Comparison of ENCODE assay signal across 24 cellular contexts in the genomic region with DNA sequence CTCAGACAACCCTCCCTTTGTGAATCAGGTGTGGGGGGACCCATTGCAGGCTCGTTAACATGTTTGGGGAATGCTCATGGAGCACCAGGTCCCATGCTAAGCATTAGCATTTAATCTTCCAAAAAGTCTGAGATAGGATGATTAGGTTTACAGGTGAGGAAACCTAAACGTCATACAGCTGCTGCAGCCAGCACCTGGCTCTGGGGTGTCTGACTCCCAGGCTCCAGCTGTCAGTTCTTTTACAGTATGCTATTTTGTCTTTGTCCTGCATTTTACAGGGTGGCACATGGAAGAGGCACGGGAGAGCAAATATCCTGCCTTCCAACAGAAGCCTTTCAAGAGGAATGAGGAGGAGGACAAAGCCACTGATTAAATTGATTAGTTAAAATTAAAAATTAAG. TPM values are rescaled to one million over a fixed set of nuclear protein-coding genes. Genes with fewer than 3 reads are reported as not detected.
DNase-seq lines count a peak whose midpoint lies in the region; ATAC-seq and TF ChIP-seq lines count a peak whose summit lies in the region.
"Had no signal": no experiment of that assay in that cellular context is flagged by ENCODE, and none has a peak within 500 bp of the region (broad histone marks: within the 10 kb centered on the region; RNA-seq: fewer than 3 reads in every experiment).

No MANE protein-coding gene starts in this region.

- H3K4me2 ChIP-seq in GM23338 (peak overlapping the region; percentile 54; the same call in 1 of the 2 replicates), PC-3 (ENCODE audit: low read length) (peak overlapping the region; percentile 68)

- BruUV-seq in PC-3 (replicated peaks; lab: Mats Ljungman, UMichigan) = no TSS peak

- H3K9me3 ChIP-seq in PC-3 (ENCODE audit: low read length) (no peaks in the 10 kb centered on the region), MG63 (no peaks in the 10 kb centered on the region)

- no peaks in the 10 kb centered on the region for H3K9me3 Mint-ChIP-seq in GM23338
- H3K9me3 Mint-ChIP-seq: activated B cell treated with CpG ODN at 0.5 μM for 24 hours; activated naive CD8-positive, alpha-beta T cell treated with anti-CD3 and anti-CD28 coated beads for 36 hours; central memory CD8-positive, alpha-beta T cell; H9; naive B cell; stimulated activated effector memory CD8-positive, alpha-beta T cell treated with anti-CD3 and anti-CD28 coated beads, Interleukin-12 subunit alpha, Interleukin-12 subunit beta, amount 100 ng/mL, for 72 hours had no signal

- H3K4me3 ChIP-seq in GM23338 (no peak overlapping the region), PC-3 (ENCODE audit: low read length) (peak overlapping the region; percentile 30), MG63 (no peak overlapping the region)

- intact Hi-C loops in PC-3 (cut with micrococcal nuclease) = no loop called here
- intact Hi-C loops in posterior vena cava (cut with DNase I) = no loop called here

- H3K36me3 Mint-ChIP-seq in GM23338 (ENCODE audit: low read depth) = no peaks in the 10 kb centered on the region
- H3K36me3 Mint-ChIP-seq: activated naive CD8-positive, alpha-beta T cell treated with anti-CD3 and anti-CD28 coated beads for 36 hours had no signal

- POLR2A ChIA-PET in PC-3 (lab: Charles Lee; ENCODE audit: unreplicated experiment) = no interaction called here

- H3F3A ChIP-seq in GM23338 (replicated peaks; ENCODE audit: low read depth) (no peaks in the 10 kb centered on the region), PC-3 (ENCODE audit: low read length, unreplicated experiment) (peaks cover 6% of the 10 kb centered on the region)

- H3K9ac ChIP-seq in PC-3 (ENCODE audit: low read length) = peak overlapping the region; percentile 44

- H3K9me2 ChIP-seq in GM23338 (ENCODE audit: insufficient read depth) = 0 out of 2 replicates have a peak, but pooled peaks cover 8% of the 10 kb centered on the region
- no peaks in the 10 kb centered on the region for H3K9me2 ChIP-seq in PC-3 (replicated peaks; ENCODE audit: low read length)

- H4K20me1 ChIP-seq in GM23338 (replicated peaks; ENCODE audit: insufficient read depth) (no peaks in the 10 kb centered on the region), PC-3 (ENCODE audit: low read length) (no peaks in the 10 kb centered on the region)

- no peaks in the 10 kb centered on the region for H3K79me2 ChIP-seq in GM23338 (replicated peaks; ENCODE audit: insufficient read depth)
- H3K79me2 ChIP-seq in PC-3 (ENCODE audit: low read length) = no peaks in the 10 kb centered on the region

- no peak for TF ChIP-seq CTCF in GM23338 (conservative IDR thresholded peaks at IDR 0.05; ENCODE audit: low read depth in 2 of 2)
- no peak for TF ChIP-seq CTCF in PC-3 (conservative IDR thresholded peaks at IDR 0.05; ENCODE audit: low read depth, low read length)

- no peaks in the 10 kb centered on the region for H3K27me3 ChIP-seq in GM23338 (ENCODE audit: insufficient read depth)
- H3K27me3 ChIP-seq in PC-3 (ENCODE audit: low read length) = no peaks in the 10 kb centered on the region
- H3K27me3 ChIP-seq in MG63 = no peaks in the 10 kb centered on the region

- H3K4me1 Mint-ChIP-seq in GM23338 = peaks cover 31% of the 10 kb centered on the region

- H3K4me1 ChIP-seq in GM23338 (ENCODE audit: insufficient read depth) (peaks cover 22% of the 10 kb centered on the region), PC-3 (ENCODE audit: insufficient read depth, low read length) (peaks cover 67% of the 10 kb centered on the region)

- H3K36me3 ChIP-seq in GM23338 (ENCODE audit: insufficient read depth) (no peaks in the 10 kb centered on the region), PC-3 (ENCODE audit: low read depth, low read length) (no peaks in the 10 kb centered on the region), MG63 (no peaks in the 10 kb centered on the region)

- CTCF ChIA-PET in PC-3 (lab: Charles Lee) = interaction anchor here (1.0 kb wide), 1 partner anchor 127 kb away, joined by 4 read pairs; no protein-coding TSS in a partner anchor

- no peak overlapping the region for H3K27ac Mint-ChIP-seq in GM23338
- H3K27ac Mint-ChIP-seq: activated B cell treated with CpG ODN at 0.5 μM for 24 hours; activated naive CD8-positive, alpha-beta T cell treated with anti-CD3 and anti-CD28 coated beads for 36 hours; stimulated activated effector memory CD8-positive, alpha-beta T cell treated with anti-CD3 and anti-CD28 coated beads, Interleukin-12 subunit alpha, Interleukin-12 subunit beta, amount 100 ng/mL, for 72 hours had no signal

- no peak overlapping the region for H3K27ac ChIP-seq in GM23338 (ENCODE audit: low read depth)
- H3K27ac ChIP-seq in PC-3 (ENCODE audit: low read length) = peak overlapping the region; percentile 88

- H2AFZ ChIP-seq in GM23338 (peak overlapping the region; percentile 18; the same call in 1 of the 2 replicates), PC-3 (ENCODE audit: low read length) (no peak overlapping the region)

- H3K27me3 Mint-ChIP-seq in GM23338 (ENCODE audit: insufficient read depth, low read depth, poor library complexity) = peaks cover 6% of the 10 kb centered on the region
- H3K27me3 Mint-ChIP-seq: activated B cell treated with CpG ODN at 0.5 μM for 24 hours; central memory CD8-positive, alpha-beta T cell; naive B cell had no signal

- no peak for ATAC-seq in GM23338
- peak; percentile 12; the same call in 1 of the 2 replicates for ATAC-seq in PC-3

- peak in 2 of 3 experiments; percentile 31 to 46 for DNase-seq in NCI-H1417 (lab: John Stamatoyannopoulos, UW)
- DNase-seq in NCI-H1417 treated with DMSO at 0.1 percent for 48 hours (lab: John Stamatoyannopoulos, UW) = no peak
- DNase-seq in GM23338 (ENCODE audit: low spot score) = no peak
- no peak for DNase-seq in PC-3
- peak; percentile 3 for DNase-seq in posterior vena cava (ENCODE audit: low spot score)
- DNase-seq in CD1c-positive myeloid dendritic cell (ENCODE audit: extremely low spot score) = no peak
- no peak for DNase-seq in MG63
- no peak for DNase-seq in NCI-H446 (lab: John Stamatoyannopoulos, UW)
- DNase-seq: activated B cell treated with CpG ODN at 0.5 μM for 24 hours; activated CD4-positive, alpha-beta T cell treated with anti-CD3 and anti-CD28 coated beads, Interleukin-2, amount 50 U/mL, for 4 hours; activated effector memory CD4-positive, alpha-beta T cell treated with Interleukin-2 at 50 U/mL for 16 hours; activated naive CD8-positive, alpha-beta T cell treated with anti-CD3 and anti-CD28 coated beads for 36 hours; H9; Karpas-422; naive B cell; NCI-H2081 treated with DMSO at 0.1 percent for 48 hours; NCI-H82; occipital lobe; retina; SHP77 treated with DMSO at 0.1 percent for 48 hours; stimulated activated CD4-positive, alpha-beta T cell treated with anti-CD3 and anti-CD28 coated beads, Interleukin-2, amount 100 ng/mL, for 48 hours; SW 1271 had no signal

- no peak overlapping the region for H3K4me3 Mint-ChIP-seq in GM23338
- H3K4me3 Mint-ChIP-seq: activated naive CD8-positive, alpha-beta T cell treated with anti-CD3 and anti-CD28 coated beads for 36 hours; central memory CD8-positive, alpha-beta T cell; H9; stimulated activated effector memory CD8-positive, alpha-beta T cell treated with anti-CD3 and anti-CD28 coated beads, Interleukin-12 subunit alpha, Interleukin-12 subunit beta, amount 100 ng/mL, for 72 hours had no signal

TF ChIP-seq in GM23338, 12 proteins besides CTCF, POLR2A, EP300 and RAD21 (continues in another document):
- TF ChIP-seq EZH2phosphoT487 (IDR thresholded peaks at IDR 0.05; ENCODE audit: unreplicated experiment) (no peak), EZH2 (IDR thresholded peaks at IDR 0.05; ENCODE audit: low read depth, unreplicated experiment) (no peak), ZNF331 (CRISPR knock-in tag; IDR thresholded peaks at IDR 0.05; ENCODE audit: low read depth) (no peak), NANOG (IDR thresholded peaks at IDR 0.05; ENCODE audit: borderline replicate concordance) (no peak), JUNB (IDR thresholded peaks at IDR 0.05; ENCODE audit: unreplicated experiment) (no peak), ZNF114 (CRISPR knock-in tag; IDR thresholded peaks at IDR 0.05) (no peak)
- TF ChIP-seq, protein P1, sequence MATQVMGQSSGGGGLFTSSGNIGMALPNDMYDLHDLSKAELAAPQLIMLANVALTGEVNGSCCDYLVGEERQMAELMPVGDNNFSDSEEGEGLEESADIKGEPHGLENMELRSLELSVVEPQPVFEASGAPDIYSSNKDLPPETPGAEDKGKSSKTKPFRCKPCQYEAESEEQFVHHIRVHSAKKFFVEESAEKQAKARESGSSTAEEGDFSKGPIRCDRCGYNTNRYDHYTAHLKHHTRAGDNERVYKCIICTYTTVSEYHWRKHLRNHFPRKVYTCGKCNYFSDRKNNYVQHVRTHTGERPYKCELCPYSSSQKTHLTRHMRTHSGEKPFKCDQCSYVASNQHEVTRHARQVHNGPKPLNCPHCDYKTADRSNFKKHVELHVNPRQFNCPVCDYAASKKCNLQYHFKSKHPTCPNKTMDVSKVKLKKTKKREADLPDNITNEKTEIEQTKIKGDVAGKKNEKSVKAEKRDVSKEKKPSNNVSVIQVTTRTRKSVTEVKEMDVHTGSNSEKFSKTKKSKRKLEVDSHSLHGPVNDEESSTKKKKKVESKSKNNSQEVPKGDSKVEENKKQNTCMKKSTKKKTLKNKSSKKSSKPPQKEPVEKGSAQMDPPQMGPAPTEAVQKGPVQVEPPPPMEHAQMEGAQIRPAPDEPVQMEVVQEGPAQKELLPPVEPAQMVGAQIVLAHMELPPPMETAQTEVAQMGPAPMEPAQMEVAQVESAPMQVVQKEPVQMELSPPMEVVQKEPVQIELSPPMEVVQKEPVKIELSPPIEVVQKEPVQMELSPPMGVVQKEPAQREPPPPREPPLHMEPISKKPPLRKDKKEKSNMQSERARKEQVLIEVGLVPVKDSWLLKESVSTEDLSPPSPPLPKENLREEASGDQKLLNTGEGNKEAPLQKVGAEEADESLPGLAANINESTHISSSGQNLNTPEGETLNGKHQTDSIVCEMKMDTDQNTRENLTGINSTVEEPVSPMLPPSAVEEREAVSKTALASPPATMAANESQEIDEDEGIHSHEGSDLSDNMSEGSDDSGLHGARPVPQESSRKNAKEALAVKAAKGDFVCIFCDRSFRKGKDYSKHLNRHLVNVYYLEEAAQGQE (IDR thresholded peaks at IDR 0.05; ENCODE audit: unreplicated experiment) = no peak
- TF ChIP-seq, protein P2, sequence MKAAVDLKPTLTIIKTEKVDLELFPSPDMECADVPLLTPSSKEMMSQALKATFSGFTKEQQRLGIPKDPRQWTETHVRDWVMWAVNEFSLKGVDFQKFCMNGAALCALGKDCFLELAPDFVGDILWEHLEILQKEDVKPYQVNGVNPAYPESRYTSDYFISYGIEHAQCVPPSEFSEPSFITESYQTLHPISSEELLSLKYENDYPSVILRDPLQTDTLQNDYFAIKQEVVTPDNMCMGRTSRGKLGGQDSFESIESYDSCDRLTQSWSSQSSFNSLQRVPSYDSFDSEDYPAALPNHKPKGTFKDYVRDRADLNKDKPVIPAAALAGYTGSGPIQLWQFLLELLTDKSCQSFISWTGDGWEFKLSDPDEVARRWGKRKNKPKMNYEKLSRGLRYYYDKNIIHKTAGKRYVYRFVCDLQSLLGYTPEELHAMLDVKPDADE (IDR thresholded peaks at IDR 0.05) = no peak

RNA-seq across cellular contexts. Expression of a gene that starts 25.9 kb away (rescaled TPM):
- 0.80 and 1.2 TPM in 2 replicates for total RNA-seq in GM23338 (2014; rRNA removed; shearing (Covaris generic))
- polyA plus RNA-seq in GM23338 (2016; fragmentation: Nextera tagmentation; extraction: Ambion mirVana) = 0.23 and 0.24 TPM in 2 replicates
- total RNA-seq in PC-3 (2014; rRNA removed) (2.2 and 2.4 TPM in 2 replicates), posterior vena cava (10 to 100 TPM in 1 of 2 donors, 1 to 10 TPM in 1; 3.6 to 12.4 TPM)
- 6.2 and 6.4 TPM in 2 replicates for total RNA-seq in MG63 (2014; rRNA removed; shearing (Covaris generic); ENCODE audit: low replicate concordance)

Comparison
In these comparisons a context has a peak if more than half of its experiments do, and no peak if none do; other contexts are left out.
1. DNase-seq: peak in NCI-H1417 (2 of 3) and posterior vena cava (single experiment); none in NCI-H1417 treated with DMSO at 0.1 percent for 48 hours (single experiment), GM23338 (single experiment), PC-3 (single experiment), CD1c-positive myeloid dendritic cell (single experiment), MG63 (single experiment) and NCI-H446 (0 of 2).